ENCODE assay signal across 31 cellular contexts in genomic region chr4:92814677-92815076, GRCh38.
"Had no signal": no experiment of that assay in that cellular context is flagged by ENCODE, and none has a peak within 500 bp of the region (broad histone marks: within the 10 kb centered on the region; RNA-seq: fewer than 3 reads in every experiment).

No MANE protein-coding gene starts in this region.

- H3K36me3 Mint-ChIP-seq: activated naive CD4-positive, alpha-beta T cell treated with anti-CD3 and anti-CD28 coated beads, Interleukin-2, amount 50 U/mL, for 24 hours; activated naive CD8-positive, alpha-beta T cell treated with anti-CD3 and anti-CD28 coated beads, Interleukin-2, amount 10 ng/mL, durations not matched to agents 7 days and 5 days had no signal

- H3K4me3 ChIP-seq: ascending aorta, cardiac muscle cell, MG63, Peyer's patch had no signal

- H3K4me3 Mint-ChIP-seq: activated CD4-positive, alpha-beta T cell treated with anti-CD3 and anti-CD28 coated beads for 36 hours; activated CD4-positive, alpha-beta T cell treated with anti-CD3 and anti-CD28 coated beads, Interleukin-2, amount 10 ng/mL, durations not matched to agents 7 days and 5 days; activated CD8-positive, alpha-beta T cell treated with anti-CD3 and anti-CD28 coated beads, Interleukin-2, amount 10 ng/mL, durations not matched to agents 7 days and 5 days; activated naive CD4-positive, alpha-beta T cell treated with anti-CD3 and anti-CD28 coated beads, Interleukin-2, amount 50 U/mL, for 24 hours; activated naive CD8-positive, alpha-beta T cell treated with anti-CD3 and anti-CD28 coated beads, Interleukin-2, amount 10 ng/mL, durations not matched to agents 7 days and 5 days; activated T-cell treated with anti-CD3 and anti-CD28 coated beads, Interleukin-2, amount 50 U/mL, for 24 hours; central memory CD8-positive, alpha-beta T cell had no signal

- ATAC-seq: activated CD4-positive, alpha-beta T cell treated with anti-CD3 and anti-CD28 coated beads for 36 hours; activated CD4-positive, CD25-positive, alpha-beta regulatory T cell treated with anti-CD3 and anti-CD28 coated beads, Interleukin-2, amount 50 U/mL, for 24 hours; activated CD8-positive, alpha-beta T cell treated with anti-CD3 and anti-CD28 coated beads, Interleukin-2, amount 10 ng/mL, durations not matched to agents 7 days and 5 days; PC-3; Right ventricle myocardium inferior had no signal

- H3K9me3 Mint-ChIP-seq: activated CD4-positive, alpha-beta T cell treated with anti-CD3 and anti-CD28 coated beads, Interleukin-2, amount 10 ng/mL, durations not matched to agents 7 days and 5 days; activated naive CD4-positive, alpha-beta T cell treated with anti-CD3 and anti-CD28 coated beads, Interleukin-2, amount 50 U/mL, for 24 hours; activated naive CD8-positive, alpha-beta T cell treated with anti-CD3 and anti-CD28 coated beads, Interleukin-2, amount 10 ng/mL, durations not matched to agents 7 days and 5 days; activated T-cell treated with anti-CD3 and anti-CD28 coated beads, Interleukin-2, amount 50 U/mL, for 24 hours had no signal

- H3K27me3 Mint-ChIP-seq: activated CD4-positive, alpha-beta T cell treated with anti-CD3 and anti-CD28 coated beads for 36 hours; activated CD4-positive, alpha-beta T cell treated with anti-CD3 and anti-CD28 coated beads, Interleukin-2, amount 10 ng/mL, durations not matched to agents 7 days and 5 days; activated naive CD4-positive, alpha-beta T cell treated with anti-CD3 and anti-CD28 coated beads, Interleukin-2, amount 50 U/mL, for 24 hours; activated naive CD8-positive, alpha-beta T cell treated with anti-CD3 and anti-CD28 coated beads, Interleukin-2, amount 10 ng/mL, durations not matched to agents 7 days and 5 days; activated T-cell treated with anti-CD3 and anti-CD28 coated beads, Interleukin-2, amount 50 U/mL, for 24 hours; central memory CD8-positive, alpha-beta T cell had no signal

- H3K4me1 Mint-ChIP-seq: activated CD4-positive, alpha-beta T cell treated with anti-CD3 and anti-CD28 coated beads for 36 hours; activated CD4-positive, alpha-beta T cell treated with anti-CD3 and anti-CD28 coated beads, Interleukin-2, amount 10 ng/mL, durations not matched to agents 7 days and 5 days; activated naive CD4-positive, alpha-beta T cell treated with anti-CD3 and anti-CD28 coated beads, Interleukin-2, amount 50 U/mL, for 24 hours; activated naive CD8-positive, alpha-beta T cell treated with anti-CD3 and anti-CD28 coated beads, Interleukin-2, amount 10 ng/mL, durations not matched to agents 7 days and 5 days; central memory CD8-positive, alpha-beta T cell had no signal

- H3K27ac ChIP-seq: ascending aorta, cardiac muscle cell, Peyer's patch, RWPE1 had no signal

- H3K4me1 ChIP-seq: ascending aorta, Peyer's patch had no signal

- H3K27me3 ChIP-seq: ascending aorta, cardiac muscle cell, MG63, Peyer's patch had no signal

- H3K9me3 ChIP-seq: ascending aorta, MG63, Peyer's patch had no signal

- H3K36me3 ChIP-seq: ascending aorta, cardiac muscle cell, MG63, Peyer's patch had no signal

- H3K27ac Mint-ChIP-seq: activated CD4-positive, alpha-beta T cell treated with anti-CD3 and anti-CD28 coated beads for 36 hours; activated CD4-positive, alpha-beta T cell treated with anti-CD3 and anti-CD28 coated beads, Interleukin-2, amount 10 ng/mL, durations not matched to agents 7 days and 5 days; activated CD8-positive, alpha-beta T cell treated with anti-CD3 and anti-CD28 coated beads, Interleukin-2, amount 10 ng/mL, durations not matched to agents 7 days and 5 days; activated naive CD4-positive, alpha-beta T cell treated with anti-CD3 and anti-CD28 coated beads, Interleukin-2, amount 50 U/mL, for 24 hours; activated naive CD8-positive, alpha-beta T cell treated with anti-CD3 and anti-CD28 coated beads, Interleukin-2, amount 10 ng/mL, durations not matched to agents 7 days and 5 days; activated T-cell treated with anti-CD3 and anti-CD28 coated beads, Interleukin-2, amount 50 U/mL, for 24 hours; activated T-helper 2 cell treated with anti-CD3 and anti-CD28 coated beads, Interferon-gamma antibody, Interleukin-2, Interleukin-4, amounts not matched to agents 10 μg/mL and 5 μg/mL and 100 μg/mL, durations not matched to agents 14 hours and 24 hours and 36 hours had no signal

- DNase-seq: activated CD4-positive, alpha-beta T cell treated with anti-CD3 and anti-CD28 coated beads for 36 hours; activated CD4-positive, alpha-beta T cell treated with anti-CD3 and anti-CD28 coated beads, Interleukin-2, amount 10 ng/mL, durations not matched to agents 7 days and 5 days; activated CD4-positive, alpha-beta T cell treated with anti-CD3 and anti-CD28 coated beads, Interleukin-2, amount 50 U/mL, for 48 hours; activated CD8-positive, alpha-beta T cell treated with anti-CD3 and anti-CD28 coated beads, Interleukin-2, amount 10 ng/mL, durations not matched to agents 7 days and 5 days; activated gamma-delta T cell; activated naive CD4-positive, alpha-beta T cell treated with Interleukin-2 at 50 U/mL for 16 hours; activated naive CD8-positive, alpha-beta T cell treated with anti-CD3 and anti-CD28 coated beads, Interleukin-2, amount 10 ng/mL, durations not matched to agents 7 days and 5 days; activated T-cell treated with anti-CD3 and anti-CD28 coated beads, Interleukin-2, amount 50 U/mL, for 24 hours; amygdala; Kasumi-1; KG1; MG63; NCI-H1092; NCI-H1436 treated with DMSO at 0.1 percent for 48 hours; NCI-H1694 treated with DMSO at 0.1 percent for 48 hours; NCI-H2029; NCI-H345; NCI-H524 treated with DMSO at 0.1 percent for 48 hours; NCI-H748 treated with DMSO at 0.1 percent for 48 hours; PC-3; Peyer's patch; SW 1271; T1000 had no signal
